In genomic region chr7:50342616-50343114, GRCh38 we compare ENCODE assay signal across 2 cellular contexts.
TF ChIP-seq lines count a peak whose summit lies in the region.

No MANE protein-coding gene starts in this region.

TF ChIP-seq in liver, 16 proteins besides CTCF, POLR2A, EP300 and RAD21:
- TF ChIP-seq NR2F2 (IDR thresholded peaks at IDR 0.05) (peak; percentile 54), SP1 (IDR thresholded peaks at IDR 0.05) (peak; percentile 37), REST (IDR thresholded peaks at IDR 0.05) (no peak)

TF ChIP-seq in HepG2, 621 proteins besides CTCF, POLR2A, EP300 and RAD21:
- no peak for TF ChIP-seq PPARG (CRISPR knock-in tag; conservative IDR thresholded peaks at IDR 0.05)
- TF ChIP-seq MXI1 (IDR thresholded peaks at IDR 0.05; ENCODE audit: borderline replicate concordance, low read depth, low read length): no peak
- TF ChIP-seq ZBTB7B (CRISPR knock-in tag; IDR thresholded peaks at IDR 0.05): no peak
- no peak for TF ChIP-seq MAFG (CRISPR knock-in tag; IDR thresholded peaks at IDR 0.05)
- TF ChIP-seq ZNF10 (CRISPR knock-in tag; IDR thresholded peaks at IDR 0.05; ENCODE audit: borderline replicate concordance, low read depth): no peak
- TF ChIP-seq SRY (CRISPR knock-in tag; IDR thresholded peaks at IDR 0.05): no peak
- no peak for TF ChIP-seq ZBTB40 (IDR thresholded peaks at IDR 0.05)
- no peak for TF ChIP-seq ZBTB40 (CRISPR knock-in tag; IDR thresholded peaks at IDR 0.05)
- TF ChIP-seq ZBTB34 (CRISPR knock-in tag; IDR thresholded peaks at IDR 0.05): no peak
- TF ChIP-seq SP140L (CRISPR knock-in tag; IDR thresholded peaks at IDR 0.05; ENCODE audit: borderline replicate concordance): no peak
TF ChIP-seq in HepG2: peak in this region for 0.
